In the genomic region with DNA sequence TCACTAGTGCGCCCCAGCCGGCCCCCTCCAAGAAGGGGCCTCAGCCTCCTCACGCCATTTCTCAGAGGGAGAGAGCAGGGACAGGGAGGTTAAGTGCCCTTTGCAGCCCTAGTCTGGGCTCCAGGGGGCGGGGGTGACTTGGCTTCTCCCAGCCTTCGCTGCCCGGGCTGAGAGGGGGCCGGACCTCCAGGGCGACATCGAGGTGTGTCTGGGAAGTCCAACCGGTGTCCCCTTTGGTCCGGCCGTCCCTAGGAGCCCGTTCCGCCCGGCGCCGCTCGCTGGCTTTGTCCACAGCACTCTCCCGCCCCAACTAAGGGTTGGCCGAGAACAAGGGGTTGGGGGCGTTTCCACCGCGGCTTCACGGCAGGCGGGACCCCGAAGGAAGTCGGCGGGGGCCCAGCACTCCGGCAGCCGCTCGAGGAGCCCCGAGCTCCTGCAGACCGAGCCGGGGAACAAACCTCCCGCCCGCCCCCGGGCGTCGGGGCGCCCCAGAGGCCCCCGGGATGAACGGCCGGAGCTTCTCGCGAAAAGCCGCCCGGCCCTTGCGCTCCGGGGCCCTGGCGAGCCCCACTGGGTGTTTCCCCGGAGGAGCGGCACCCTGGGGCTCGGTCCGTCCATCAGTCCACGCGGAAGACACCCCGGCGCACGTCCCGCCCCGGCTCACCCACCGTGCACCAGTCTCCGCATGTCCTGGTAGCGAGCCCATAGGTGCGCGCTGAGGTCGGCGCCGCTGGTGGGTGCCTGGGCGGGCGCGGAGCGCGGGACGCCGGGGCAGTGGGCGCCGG, we compare ENCODE assay signal across 8 cellular contexts. TPM values are rescaled to one million over a fixed set of nuclear protein-coding genes. Genes with fewer than 3 reads are reported as not detected.
DNase-seq lines count a peak whose midpoint lies in the region; ATAC-seq, FAIRE-seq and TF ChIP-seq lines count a peak whose summit lies in the region.

No MANE protein-coding gene starts in this region.

- H4K20me1 ChIP-seq in H1 (replicated peaks in 1 of 2; ENCODE audit: control insufficient read depth in 1 of 2, insufficient read depth in 2 of 2, low read length in 2 of 2): peaks cover 12 to 32% of the 10 kb centered on the region in 2 experiments

- H2AK5ac ChIP-seq in H1 (ENCODE audit: low read depth, low read length): no peak overlapping the region

- peak overlapping the region; percentile 67 for H3K56ac ChIP-seq in H1 (replicated peaks; ENCODE audit: insufficient read length, low read depth, low read length)

- H3K18ac ChIP-seq in H1 (ENCODE audit: extremely low read depth, low read length): no peak overlapping the region; the same call in none of the 2 replicates

- H4K91ac ChIP-seq in H1 (replicated peaks; ENCODE audit: insufficient read length, low read length): peak overlapping the region; percentile 90

- H3K4me3 ChIP-seq in ACC112 (ENCODE audit: low read depth, low read length) (peak overlapping the region; percentile 83), H1 (ENCODE audit: extremely low read depth in 1 of 4, insufficient read depth in 2 of 4, low read depth in 3 of 4, low read length in 4 of 4) (peak overlapping the region; percentile 61 to 84 (median 66)), transverse colon (peak overlapping the region; percentile 49 to 69 (median 54))

- DNase-seq in T-cell (peak in 13 of 34 experiments; percentile 12 to 36 (median 17)), H1 (ENCODE audit: low read depth in 1 of 2, low spot score in 2 of 2) (peak in 1 of 2 experiments; percentile 72), mesothelial cell of epicardium (ENCODE audit: low spot score in 2 of 2, unreplicated experiment in 2 of 2) (peak; percentile 22 to 60), transverse colon (peak; percentile 40), SW480 (ENCODE audit: low spot score) (no peak), cerebellar nuclear complex (lab: John Stamatoyannopoulos, UW) (no peak)

- peaks cover 5% of the 10 kb centered on the region for H3K36me3 Mint-ChIP-seq in T-cell
- peaks cover under 1% of the 10 kb centered on the region for H3K36me3 Mint-ChIP-seq in mesothelial cell of epicardium

- CTCF ChIA-PET in T-cell (lab: Charles Lee) (no interaction called here), H1 (lab: Charles Lee; ENCODE audit: partially characterized antibody) (interaction anchor here (1.0 kb wide), 1 partner anchor 28 kb away, joined by 3 read pairs; no protein-coding TSS in a partner anchor)

- H3K27me3 Mint-ChIP-seq in T-cell (no peaks in the 10 kb centered on the region), mesothelial cell of epicardium (ENCODE audit: low read depth) (no peaks in the 10 kb centered on the region)

- H3K4ac ChIP-seq in H1 (replicated peaks; ENCODE audit: insufficient read length, low read depth, low read length): peak overlapping the region; percentile 19

- no peak overlapping the region for H2BK12ac ChIP-seq in H1 (ENCODE audit: low read depth, low read length)

- WGBS in H1 (ENCODE audit: extremely low coverage in 1 of 2, insufficient coverage in 1 of 2, insufficient read length in 1 of 2, insufficient replicate concordance in 2 of 2, low coverage in 1 of 2, low lambda C conversion rate in 2 of 2, missing lambda C conversion rate in 1 of 2), 2 experiments: 1% methylated on average over 42 of the region's 78 CpGs; no CpG with 5 or more reads in 1 of the 2 experiments
- WGBS in transverse colon (ENCODE audit: low coverage in 1 of 2), 2 donors: 3% methylated on average over 37 of the region's 78 CpGs; no CpG with 5 or more reads in 1 of the 2 donors

- H3K79me1 ChIP-seq in H1 (ENCODE audit: low read depth, low read length): peaks cover 40% of the 10 kb centered on the region

- H3K27ac ChIP-seq in ACC112 (ENCODE audit: low read depth, low read length): no peak overlapping the region
- 0 out of 2 replicates have a peak overlapping the region, but pooled peaks have one; percentile 22 for H3K27ac ChIP-seq in H1 (ENCODE audit: low read depth, low read length)
- H3K27ac ChIP-seq in transverse colon: peak overlapping the region; percentile 11 to 58 (median 46)

- no peaks in the 10 kb centered on the region for H3K9me3 ChIP-seq in H1 (ENCODE audit: insufficient read depth in 2 of 2, low read depth in 1 of 2, low read length in 1 of 2)
- H3K9me3 ChIP-seq in transverse colon: no peaks in the 10 kb centered on the region

- peak overlapping the region; percentile 52; the same call in 1 of the 2 replicates for H2BK5ac ChIP-seq in H1 (ENCODE audit: low read depth, low read length)

- H3K27ac Mint-ChIP-seq in T-cell (no peak overlapping the region), mesothelial cell of epicardium (peak overlapping the region; percentile 67)

- TF ChIP-seq EP300 in H1 (IDR thresholded peaks at IDR 0.05; ENCODE audit: borderline replicate concordance in 1 of 2, low read depth in 2 of 2, low read length in 2 of 2): no peak
- no peak for TF ChIP-seq EP300 in transverse colon (IDR thresholded peaks at IDR 0.05; ENCODE audit: low read depth)

- intact Hi-C loops in transverse colon (cut with DNase I; ENCODE audit: low total_unique reads): no loop called here

- TF ChIP-seq RAD21 in H1 (IDR thresholded peaks at IDR 0.05 in 1 of 2, conservative IDR thresholded peaks at IDR 0.05 in 1 of 2; ENCODE audit: low read depth in 2 of 2, low read length in 2 of 2): no peak

- H2AFZ ChIP-seq in ACC112 (ENCODE audit: low read length, unreplicated experiment) (peak overlapping the region; percentile 79), H1 (ENCODE audit: low read length) (no peak overlapping the region)

- peak overlapping the region; percentile 25 for H4K8ac ChIP-seq in H1 (ENCODE audit: extremely low read depth, insufficient read depth, low read length)

- peaks cover 26% of the 10 kb centered on the region for H3K23me2 ChIP-seq in H1 (ENCODE audit: low read depth, low read length)

- H4K5ac ChIP-seq in H1 (ENCODE audit: insufficient read length, low read depth, low read length): peak overlapping the region; percentile 63

- H2BK15ac ChIP-seq in H1 (ENCODE audit: low read length): no peak overlapping the region

- H3K36me3 ChIP-seq in ACC112 (ENCODE audit: insufficient read depth, low read length): peaks cover 2% of the 10 kb centered on the region; the same call in 1 of the 2 replicates
- peaks cover 9 to 19% (median 13%) of the 10 kb centered on the region in 4 experiments for H3K36me3 ChIP-seq in H1 (ENCODE audit: control insufficient read depth in 2 of 4, insufficient read depth in 4 of 4, low read length in 3 of 4)
- H3K36me3 ChIP-seq in transverse colon: no peaks in the 10 kb centered on the region

- H3K14ac ChIP-seq in H1 (ENCODE audit: insufficient read length): no peak overlapping the region

- no peak overlapping the region for H2BK20ac ChIP-seq in H1 (ENCODE audit: low read length)

- in situ Hi-C loops in transverse colon (cut with MboI; ENCODE audit: low pct_ligation_motif_present in 1 of 4, low pct_unique_long_range_greater_than_20kb in 1 of 4, low sequenced_read_pairs in 3 of 4): no loop called here

- TF ChIP-seq CTCF in H1 (IDR thresholded peaks at IDR 0.05; ENCODE audit: control extremely low read depth in 1 of 3, insufficient read depth in 1 of 3, low read depth in 1 of 3, low read length in 3 of 3): no peak
- no peak for TF ChIP-seq CTCF in mesothelial cell of epicardium (IDR thresholded peaks at IDR 0.05; ENCODE audit: unreplicated experiment)
- no peak for TF ChIP-seq CTCF in transverse colon (IDR thresholded peaks at IDR 0.05)

- no peak for FAIRE-seq in H1 (lab: Jason Lieb, UNC)

- H2BK120ac ChIP-seq in H1 (replicated peaks; ENCODE audit: low read depth, low read length): no peak overlapping the region

- H3K4me3 Mint-ChIP-seq in T-cell: peak overlapping the region; percentile 64 to 76 (median 71)
- H3K4me3 Mint-ChIP-seq in mesothelial cell of epicardium: peak overlapping the region; percentile 83

- POLR2A ChIA-PET in T-cell (lab: Charles Lee): no interaction called here
- POLR2A ChIA-PET in H1 (lab: Charles Lee; ENCODE audit: partially characterized antibody): interaction anchor here (0.8 to 3.0 kb wide), 8 partner anchors 9 to 159 kb away, joined by 3 to 25 read pairs (median 4); no protein-coding TSS in a partner anchor

- H3K79me2 ChIP-seq in ACC112 (ENCODE audit: control insufficient read depth, insufficient read depth, low read length, unreplicated experiment) (peaks cover 61% of the 10 kb centered on the region), H1 (ENCODE audit: control insufficient read depth in 1 of 2, insufficient read depth in 2 of 2, low read length in 2 of 2) (peaks cover 7 to 50% of the 10 kb centered on the region in 2 experiments)

- TF ChIP-seq POLR2A in H1 (IDR thresholded peaks at IDR 0.05; ENCODE audit: control extremely low read depth in 1 of 2, low read depth in 2 of 2, low read length in 2 of 2) (no peak), transverse colon (IDR thresholded peaks at IDR 0.05) (no peak)

- peaks cover 30 to 33% (median 31%) of the 10 kb centered on the region in 3 donors for H3K4me1 Mint-ChIP-seq in T-cell
- H3K4me1 Mint-ChIP-seq in mesothelial cell of epicardium: peaks cover 49% of the 10 kb centered on the region

- H3K4me2 ChIP-seq in H1 (ENCODE audit: insufficient read depth in 1 of 2, low read depth in 2 of 2, low read length in 2 of 2): peak overlapping the region; percentile 89

- peak overlapping the region; percentile 33 to 91 (median 68); a peak in 6 of 7 replicates for H3K9ac ChIP-seq in H1 (replicated peaks in 1 of 4; ENCODE audit: extremely low read depth in 1 of 4, low read depth in 3 of 4, low read length in 3 of 4)

- no peak overlapping the region for H3K23ac ChIP-seq in H1 (ENCODE audit: insufficient read length)

- H3K9me3 Mint-ChIP-seq in T-cell: no peaks in the 10 kb centered on the region
- H3K9me3 Mint-ChIP-seq in mesothelial cell of epicardium: no peaks in the 10 kb centered on the region

- peaks cover 46% of the 10 kb centered on the region for H3K4me1 ChIP-seq in ACC112 (ENCODE audit: control insufficient read depth, insufficient read depth, low read length, unreplicated experiment)
- peaks cover 5 to 31% (median 18%) of the 10 kb centered on the region in 4 experiments for H3K4me1 ChIP-seq in H1 (replicated peaks in 1 of 4; ENCODE audit: control insufficient read depth in 3 of 4, insufficient read depth in 4 of 4, low read length in 3 of 4)
- H3K4me1 ChIP-seq in transverse colon: peaks cover 16 to 41% (median 26%) of the 10 kb centered on the region in 4 donors

- H3K27me3 ChIP-seq in ACC112 (ENCODE audit: insufficient read depth, low read length) (no peaks in the 10 kb centered on the region), H1 (replicated peaks in 1 of 4; ENCODE audit: control insufficient read depth in 3 of 4, extremely low read depth in 1 of 4, insufficient read depth in 3 of 4, low read length in 3 of 4) (no peaks in the 10 kb centered on the region), transverse colon (no peaks in the 10 kb centered on the region)

- peak; percentile 4 for ATAC-seq in GM19397 (IDR thresholded peaks at IDR 0.05; ENCODE audit: unreplicated experiment)
- peak in 1 of 4 experiments; percentile 7 for ATAC-seq in T-cell (replicated peaks in 1 of 4)

RNA-seq across cellular contexts. Expression of gene NT5DC2, which starts 0.6 kb away (rescaled TPM):
- total RNA-seq in T-cell (10 to 100 TPM in 2 of 5 donors, 1 to 10 TPM in 3; 1.9 to 10.9 (median 7.4) TPM), mesothelial cell of epicardium (256 to 266 TPM (median 266 TPM) in 3 replicates), transverse colon (10 to 100 TPM in 2 of 4 donors, 1 to 10 TPM in 1, not detected in 1; 5.5 to 16.7 (median 14.9) TPM)
- total RNA-seq in H1 (2021; fragmentation: NEBNext Ultra II Directional; extraction: Animal tissue kit (Norgen Biotek cat#: 25700)): 331 and 367 TPM in 2 replicates
- 477 and 618 TPM in 2 replicates for polyA plus RNA-seq in H1 (2011; rRNA removed)
- polyA plus RNA-seq in H1 (2011; cell fraction: cytosol; rRNA removed): 370 TPM
- polyA plus RNA-seq in H1 (2011; cell fraction: nucleus; rRNA removed): 830 TPM
- polyA plus RNA-seq in H1 (2012, experiment 1 of 2): 216 to 416 TPM (median 397 TPM) in 4 replicates
- polyA plus RNA-seq in H1 (2012, experiment 2 of 2): 335 TPM
- 241 TPM for polyA plus RNA-seq in H1 (2013, experiment 1 of 2)
- polyA plus RNA-seq in H1 (2013, experiment 2 of 2): 226 TPM
- 308 and 331 TPM in 2 replicates for polyA minus RNA-seq in H1 (2011; rRNA and poly(A)+ RNA removed)
- polyA minus RNA-seq in H1 (2011; cell fraction: cytosol; rRNA and poly(A)+ RNA removed): 233 TPM
- polyA minus RNA-seq in H1 (2011; cell fraction: nucleus; rRNA and poly(A)+ RNA removed): 167 TPM

RNA-seq across cellular contexts. Expression of gene UQCC5, which starts 3.4 kb away (rescaled TPM):
- 10 to 100 TPM in 2 of 5 donors, 1 to 10 TPM in 3; 2.5 to 14.8 (median 9.8) TPM for total RNA-seq in T-cell
- 37.7 and 39.3 TPM in 2 replicates for total RNA-seq in H1 (2021; fragmentation: NEBNext Ultra II Directional; extraction: Animal tissue kit (Norgen Biotek cat#: 25700))
- polyA plus RNA-seq in H1 (2011; rRNA removed): 35.0 and 45.0 TPM in 2 replicates
- 55.7 TPM for polyA plus RNA-seq in H1 (2011; cell fraction: cytosol; rRNA removed)
- 59.8 TPM for polyA plus RNA-seq in H1 (2011; cell fraction: nucleus; rRNA removed)
- 33.1 to 135 TPM (median 91.0 TPM) in 4 replicates for polyA plus RNA-seq in H1 (2012, experiment 1 of 2)
- polyA plus RNA-seq in H1 (2012, experiment 2 of 2): 63.3 TPM
- 68.6 TPM for polyA plus RNA-seq in H1 (2013, experiment 1 of 2)
- polyA plus RNA-seq in H1 (2013, experiment 2 of 2): 73.4 TPM
- 4.8 and 5.1 TPM in 2 replicates for polyA minus RNA-seq in H1 (2011; rRNA and poly(A)+ RNA removed)
- polyA minus RNA-seq in H1 (2011; cell fraction: cytosol; rRNA and poly(A)+ RNA removed): 14.8 TPM
- 25.4 TPM for polyA minus RNA-seq in H1 (2011; cell fraction: nucleus; rRNA and poly(A)+ RNA removed)
- total RNA-seq in mesothelial cell of epicardium: 12.7 to 13.0 TPM (median 12.9 TPM) in 3 replicates
- total RNA-seq in transverse colon: 10 to 100 TPM in 1 of 4 donors, 1 to 10 TPM in 2, not detected in 1; 2.6 to 22.1 (median 4.0) TPM

RNA-seq across cellular contexts. Expression of gene STAB1, which starts 37.9 kb away (rescaled TPM):
- total RNA-seq in T-cell (1 to 10 TPM in 4 of 5 donors, under 1 TPM in 1; 0.38 to 2.2 (median 1.7) TPM), mesothelial cell of epicardium (0.29 to 0.71 TPM (median 0.66 TPM) in 3 replicates), transverse colon (100 to 1,000 TPM in 1 of 4 donors, 10 to 100 TPM in 3; 42.6 to 152 (median 70.3) TPM)
- total RNA-seq in H1 (2021; fragmentation: NEBNext Ultra II Directional; extraction: Animal tissue kit (Norgen Biotek cat#: 25700)): 1.8 and 1.9 TPM in 2 replicates
- polyA plus RNA-seq in H1 (2011; rRNA removed): 1.0 and 1.3 TPM in 2 replicates
- polyA plus RNA-seq in H1 (2011; cell fraction: cytosol; rRNA removed): 0.78 TPM
- 3.9 TPM for polyA plus RNA-seq in H1 (2011; cell fraction: nucleus; rRNA removed)
- 0.64 to 1.5 TPM (median 1.2 TPM) in 4 replicates for polyA plus RNA-seq in H1 (2012, experiment 1 of 2)
- 0.62 TPM for polyA plus RNA-seq in H1 (2012, experiment 2 of 2)
- polyA plus RNA-seq in H1 (2013, experiment 1 of 2): 1.2 TPM
- polyA plus RNA-seq in H1 (2013, experiment 2 of 2): 0.99 TPM
- 0.85 and 1.4 TPM in 2 replicates for polyA minus RNA-seq in H1 (2011; rRNA and poly(A)+ RNA removed)
- 1.7 TPM for polyA minus RNA-seq in H1 (2011; cell fraction: cytosol; rRNA and poly(A)+ RNA removed)
- polyA minus RNA-seq in H1 (2011; cell fraction: nucleus; rRNA and poly(A)+ RNA removed): 2.0 TPM

Comparison
In these comparisons a context has a peak if more than half of its experiments do, and no peak if none do; other contexts are left out.
1. DNase-seq: peak in mesothelial cell of epicardium (2 of 2) and transverse colon (single experiment); none in SW480 (single experiment) and cerebellar nuclear complex (0 of 2).
2. RNA of gene NT5DC2, which starts 0.6 kb away (total RNA-seq): 331 to 367 TPM in H1 and 256 to 266 TPM in mesothelial cell of epicardium; 5.5 to 16.7 TPM in transverse colon and 1.9 to 10.9 TPM in T-cell; every median in the first group is over 10 times any median in the second.
3. RNA of gene STAB1, which starts 37.9 kb away (total RNA-seq): 42.6 to 152 TPM in transverse colon; 1.8 to 1.9 TPM in H1, 0.38 to 2.2 TPM in T-cell and 0.29 to 0.71 TPM in mesothelial cell of epicardium; every median in the first group is over 10 times any median in the second.
4. Peak in every context shown above with its lines, with median percentiles within 50 percentile points of each other: H3K4me3 ChIP-seq.